Comparison of ENCODE assay signal across 1 cellular context in the genomic region with DNA sequence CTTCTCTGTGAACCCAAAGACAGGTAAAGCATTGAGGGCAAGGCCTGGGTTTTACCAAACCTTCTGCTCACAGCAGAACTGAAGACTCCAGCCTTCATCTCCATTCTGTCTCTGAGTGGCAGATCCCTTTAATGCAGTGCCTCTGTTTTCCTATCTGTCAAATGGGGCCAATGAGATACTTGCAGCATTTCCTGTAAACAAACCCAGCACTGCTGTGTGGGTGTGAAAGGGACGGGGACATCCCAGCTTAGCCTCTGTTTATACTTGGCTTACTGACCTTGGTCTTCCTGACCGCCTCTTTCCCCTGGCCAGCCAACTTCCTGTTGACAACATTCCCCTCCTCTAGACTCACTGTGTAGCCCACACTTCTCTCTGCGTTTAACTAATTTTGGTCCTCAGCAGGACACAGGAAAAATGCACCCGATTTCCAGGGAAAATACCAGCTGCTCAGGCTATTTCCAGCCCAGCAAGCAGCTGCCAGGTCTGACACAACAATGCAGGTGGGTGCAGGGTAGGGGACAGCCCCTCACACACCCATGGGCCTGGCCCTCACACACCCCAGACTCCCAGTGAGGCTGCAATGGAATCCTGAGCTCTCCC.
TF ChIP-seq lines count a peak whose summit lies in the region.

No MANE protein-coding gene starts in this region.

TF ChIP-seq in HepG2, 621 proteins besides CTCF, POLR2A, EP300 and RAD21 (continued from another document and continues in another):
- TF ChIP-seq, protein P1, sequence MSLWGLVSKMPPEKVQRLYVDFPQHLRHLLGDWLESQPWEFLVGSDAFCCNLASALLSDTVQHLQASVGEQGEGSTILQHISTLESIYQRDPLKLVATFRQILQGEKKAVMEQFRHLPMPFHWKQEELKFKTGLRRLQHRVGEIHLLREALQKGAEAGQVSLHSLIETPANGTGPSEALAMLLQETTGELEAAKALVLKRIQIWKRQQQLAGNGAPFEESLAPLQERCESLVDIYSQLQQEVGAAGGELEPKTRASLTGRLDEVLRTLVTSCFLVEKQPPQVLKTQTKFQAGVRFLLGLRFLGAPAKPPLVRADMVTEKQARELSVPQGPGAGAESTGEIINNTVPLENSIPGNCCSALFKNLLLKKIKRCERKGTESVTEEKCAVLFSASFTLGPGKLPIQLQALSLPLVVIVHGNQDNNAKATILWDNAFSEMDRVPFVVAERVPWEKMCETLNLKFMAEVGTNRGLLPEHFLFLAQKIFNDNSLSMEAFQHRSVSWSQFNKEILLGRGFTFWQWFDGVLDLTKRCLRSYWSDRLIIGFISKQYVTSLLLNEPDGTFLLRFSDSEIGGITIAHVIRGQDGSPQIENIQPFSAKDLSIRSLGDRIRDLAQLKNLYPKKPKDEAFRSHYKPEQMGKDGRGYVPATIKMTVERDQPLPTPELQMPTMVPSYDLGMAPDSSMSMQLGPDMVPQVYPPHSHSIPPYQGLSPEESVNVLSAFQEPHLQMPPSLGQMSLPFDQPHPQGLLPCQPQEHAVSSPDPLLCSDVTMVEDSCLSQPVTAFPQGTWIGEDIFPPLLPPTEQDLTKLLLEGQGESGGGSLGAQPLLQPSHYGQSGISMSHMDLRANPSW (CRISPR knock-in tag; IDR thresholded peaks at IDR 0.05; ENCODE audit: borderline replicate concordance): no peak; the same call in 1 of the 2 replicates
- TF ChIP-seq ZNF317 (CRISPR knock-in tag; IDR thresholded peaks at IDR 0.05): no peak
- TF ChIP-seq, protein P2, sequence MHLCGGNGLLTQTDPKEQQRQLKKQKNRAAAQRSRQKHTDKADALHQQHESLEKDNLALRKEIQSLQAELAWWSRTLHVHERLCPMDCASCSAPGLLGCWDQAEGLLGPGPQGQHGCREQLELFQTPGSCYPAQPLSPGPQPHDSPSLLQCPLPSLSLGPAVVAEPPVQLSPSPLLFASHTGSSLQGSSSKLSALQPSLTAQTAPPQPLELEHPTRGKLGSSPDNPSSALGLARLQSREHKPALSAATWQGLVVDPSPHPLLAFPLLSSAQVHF (CRISPR knock-in tag; IDR thresholded peaks at IDR 0.05): no peak
- 0 out of 2 replicates have a peak, but pooled peaks have one; percentile 58 for TF ChIP-seq ZNF343 (CRISPR knock-in tag; IDR thresholded peaks at IDR 0.05)
- TF ChIP-seq, protein P3, sequence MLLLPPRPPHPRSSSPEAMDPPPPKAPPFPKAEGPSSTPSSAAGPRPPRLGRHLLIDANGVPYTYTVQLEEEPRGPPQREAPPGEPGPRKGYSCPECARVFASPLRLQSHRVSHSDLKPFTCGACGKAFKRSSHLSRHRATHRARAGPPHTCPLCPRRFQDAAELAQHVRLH (CRISPR knock-in tag; IDR thresholded peaks at IDR 0.05; ENCODE audit: borderline replicate concordance, low read depth): peak; percentile 56
- TF ChIP-seq, protein P4, sequence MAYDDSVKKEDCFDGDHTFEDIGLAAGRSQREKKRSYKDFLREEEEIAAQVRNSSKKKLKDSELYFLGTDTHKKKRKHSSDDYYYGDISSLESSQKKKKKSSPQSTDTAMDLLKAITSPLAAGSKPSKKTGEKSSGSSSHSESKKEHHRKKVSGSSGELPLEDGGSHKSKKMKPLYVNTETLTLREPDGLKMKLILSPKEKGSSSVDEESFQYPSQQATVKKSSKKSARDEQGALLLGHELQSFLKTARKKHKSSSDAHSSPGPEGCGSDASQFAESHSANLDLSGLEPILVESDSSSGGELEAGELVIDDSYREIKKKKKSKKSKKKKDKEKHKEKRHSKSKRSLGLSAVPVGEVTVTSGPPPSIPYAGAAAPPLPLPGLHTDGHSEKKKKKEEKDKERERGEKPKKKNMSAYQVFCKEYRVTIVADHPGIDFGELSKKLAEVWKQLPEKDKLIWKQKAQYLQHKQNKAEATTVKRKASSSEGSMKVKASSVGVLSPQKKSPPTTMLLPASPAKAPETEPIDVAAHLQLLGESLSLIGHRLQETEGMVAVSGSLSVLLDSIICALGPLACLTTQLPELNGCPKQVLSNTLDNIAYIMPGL (CRISPR knock-in tag; IDR thresholded peaks at IDR 0.05; ENCODE audit: borderline replicate concordance in 1 of 2, low read depth in 1 of 2): peak; percentile 58 to 68; a peak in 3 of 4 replicates
- peak; percentile 83 for TF ChIP-seq SSRP1 (CRISPR knock-in tag; IDR thresholded peaks at IDR 0.05)
- TF ChIP-seq, protein P5, sequence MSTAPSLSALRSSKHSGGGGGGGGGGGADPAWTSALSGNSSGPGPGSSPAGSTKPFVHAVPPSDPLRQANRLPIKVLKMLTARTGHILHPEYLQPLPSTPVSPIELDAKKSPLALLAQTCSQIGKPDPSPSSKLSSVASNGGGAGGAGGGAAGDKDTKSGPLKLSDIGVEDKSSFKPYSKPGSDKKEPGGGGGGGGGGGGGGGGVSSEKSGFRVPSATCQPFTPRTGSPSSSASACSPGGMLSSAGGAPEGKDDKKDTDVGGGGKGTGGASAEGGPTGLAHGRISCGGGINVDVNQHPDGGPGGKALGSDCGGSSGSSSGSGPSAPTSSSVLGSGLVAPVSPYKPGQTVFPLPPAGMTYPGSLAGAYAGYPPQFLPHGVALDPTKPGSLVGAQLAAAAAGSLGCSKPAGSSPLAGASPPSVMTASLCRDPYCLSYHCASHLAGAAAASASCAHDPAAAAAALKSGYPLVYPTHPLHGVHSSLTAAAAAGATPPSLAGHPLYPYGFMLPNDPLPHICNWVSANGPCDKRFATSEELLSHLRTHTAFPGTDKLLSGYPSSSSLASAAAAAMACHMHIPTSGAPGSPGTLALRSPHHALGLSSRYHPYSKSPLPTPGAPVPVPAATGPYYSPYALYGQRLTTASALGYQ (CRISPR knock-in tag; IDR thresholded peaks at IDR 0.05): peak; percentile 79; the same call in 1 of the 2 replicates
- TF ChIP-seq ZSCAN31 (CRISPR knock-in tag; IDR thresholded peaks at IDR 0.05; ENCODE audit: low read depth): 0 out of 2 replicates have a peak, but pooled peaks have one; percentile 59
- TF ChIP-seq, protein P6, sequence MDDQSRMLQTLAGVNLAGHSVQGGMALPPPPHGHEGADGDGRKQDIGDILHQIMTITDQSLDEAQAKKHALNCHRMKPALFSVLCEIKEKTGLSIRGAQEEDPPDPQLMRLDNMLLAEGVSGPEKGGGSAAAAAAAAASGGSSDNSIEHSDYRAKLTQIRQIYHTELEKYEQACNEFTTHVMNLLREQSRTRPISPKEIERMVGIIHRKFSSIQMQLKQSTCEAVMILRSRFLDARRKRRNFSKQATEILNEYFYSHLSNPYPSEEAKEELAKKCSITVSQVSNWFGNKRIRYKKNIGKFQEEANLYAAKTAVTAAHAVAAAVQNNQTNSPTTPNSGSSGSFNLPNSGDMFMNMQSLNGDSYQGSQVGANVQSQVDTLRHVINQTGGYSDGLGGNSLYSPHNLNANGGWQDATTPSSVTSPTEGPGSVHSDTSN (CRISPR knock-in tag; IDR thresholded peaks at IDR 0.05; ENCODE audit: borderline replicate concordance): no peak
- TF ChIP-seq HMG20B (CRISPR knock-in tag; conservative IDR thresholded peaks at IDR 0.05): no peak
- TF ChIP-seq ZNF256 (CRISPR knock-in tag; conservative IDR thresholded peaks at IDR 0.05): no peak; the same call in 1 of the 2 replicates
- peak; percentile 54 for TF ChIP-seq PHF8 (CRISPR knock-in tag; IDR thresholded peaks at IDR 0.05)
- TF ChIP-seq NONO (IDR thresholded peaks at IDR 0.05): no peak
- TF ChIP-seq NONO (CRISPR knock-in tag; conservative IDR thresholded peaks at IDR 0.05): peak; percentile 50; the same call in 1 of the 2 replicates
- peak; percentile 62; the same call in 1 of the 2 replicates for TF ChIP-seq ZMYM4 (CRISPR knock-in tag; IDR thresholded peaks at IDR 0.05)
- TF ChIP-seq, protein P7, sequence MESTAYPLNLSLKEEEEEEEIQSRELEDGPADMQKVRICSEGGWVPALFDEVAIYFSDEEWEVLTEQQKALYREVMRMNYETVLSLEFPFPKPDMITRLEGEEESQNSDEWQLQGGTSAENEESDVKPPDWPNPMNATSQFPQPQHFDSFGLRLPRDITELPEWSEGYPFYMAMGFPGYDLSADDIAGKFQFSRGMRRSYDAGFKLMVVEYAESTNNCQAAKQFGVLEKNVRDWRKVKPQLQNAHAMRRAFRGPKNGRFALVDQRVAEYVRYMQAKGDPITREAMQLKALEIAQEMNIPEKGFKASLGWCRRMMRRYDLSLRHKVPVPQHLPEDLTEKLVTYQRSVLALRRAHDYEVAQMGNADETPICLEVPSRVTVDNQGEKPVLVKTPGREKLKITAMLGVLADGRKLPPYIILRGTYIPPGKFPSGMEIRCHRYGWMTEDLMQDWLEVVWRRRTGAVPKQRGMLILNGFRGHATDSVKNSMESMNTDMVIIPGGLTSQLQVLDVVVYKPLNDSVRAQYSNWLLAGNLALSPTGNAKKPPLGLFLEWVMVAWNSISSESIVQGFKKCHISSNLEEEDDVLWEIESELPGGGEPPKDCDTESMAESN (CRISPR knock-in tag; conservative IDR thresholded peaks at IDR 0.05): no peak
- TF ChIP-seq, protein P8, sequence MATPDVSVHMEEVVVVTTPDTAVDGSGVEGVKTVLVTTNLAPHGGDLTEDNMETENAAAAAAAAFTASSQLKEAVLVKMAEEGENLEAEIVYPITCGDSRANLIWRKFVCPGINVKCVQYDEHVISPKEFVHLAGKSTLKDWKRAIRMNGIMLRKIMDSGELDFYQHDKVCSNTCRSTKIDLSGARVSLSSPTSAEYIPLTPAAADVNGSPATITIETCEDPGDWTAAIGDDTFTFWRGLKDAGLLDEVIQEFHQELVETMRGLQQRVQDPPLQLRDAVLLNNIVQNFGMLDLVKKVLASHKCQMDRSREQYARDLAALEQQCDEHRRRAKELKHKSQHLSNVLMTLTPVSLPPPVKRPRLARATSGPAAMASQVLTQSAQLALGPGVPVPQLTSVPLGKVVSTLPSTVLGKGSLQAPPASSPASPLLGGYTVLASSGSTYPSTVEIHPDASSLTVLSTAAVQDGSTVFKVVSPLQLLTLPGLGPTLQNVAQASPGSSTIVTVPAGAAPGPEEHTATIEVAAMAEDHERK (CRISPR knock-in tag; IDR thresholded peaks at IDR 0.05; ENCODE audit: low read depth): no peak
- TF ChIP-seq BHLHE40 (IDR thresholded peaks at IDR 0.05; ENCODE audit: low read length): 0 out of 2 replicates have a peak, but pooled peaks have one; percentile 11
- peak; percentile 98 for TF ChIP-seq FOXK1 (CRISPR knock-in tag; IDR thresholded peaks at IDR 0.05; ENCODE audit: borderline replicate concordance, low read depth)
- TF ChIP-seq TCF12 (IDR thresholded peaks at IDR 0.05): no peak
- no peak for TF ChIP-seq TCF12 (CRISPR knock-in tag; IDR thresholded peaks at IDR 0.05)
- TF ChIP-seq ONECUT2 (CRISPR knock-in tag; IDR thresholded peaks at IDR 0.05): no peak
- 0 out of 2 replicates have a peak, but pooled peaks have one; percentile 51 for TF ChIP-seq ZZZ3 (CRISPR knock-in tag; IDR thresholded peaks at IDR 0.05; ENCODE audit: borderline replicate concordance)
- peak; percentile 69; the same call in 1 of the 2 replicates for TF ChIP-seq ZNF441 (CRISPR knock-in tag; IDR thresholded peaks at IDR 0.05; ENCODE audit: borderline replicate concordance)
- TF ChIP-seq TCF7 (IDR thresholded peaks at IDR 0.05; ENCODE audit: low read depth): peak; percentile 41; the same call in 1 of the 2 replicates
- no peak for TF ChIP-seq IRX3 (CRISPR knock-in tag; IDR thresholded peaks at IDR 0.05; ENCODE audit: borderline replicate concordance, low read depth)
- TF ChIP-seq ZNF556 (CRISPR knock-in tag; IDR thresholded peaks at IDR 0.05; ENCODE audit: borderline replicate concordance): peak; percentile 72; the same call in 1 of the 2 replicates
- no peak for TF ChIP-seq SUZ12 (IDR thresholded peaks at IDR 0.05; ENCODE audit: low read depth, low read length)
- peak; percentile 97 for TF ChIP-seq ELF3 (CRISPR knock-in tag; IDR thresholded peaks at IDR 0.05)
- TF ChIP-seq, protein P9, sequence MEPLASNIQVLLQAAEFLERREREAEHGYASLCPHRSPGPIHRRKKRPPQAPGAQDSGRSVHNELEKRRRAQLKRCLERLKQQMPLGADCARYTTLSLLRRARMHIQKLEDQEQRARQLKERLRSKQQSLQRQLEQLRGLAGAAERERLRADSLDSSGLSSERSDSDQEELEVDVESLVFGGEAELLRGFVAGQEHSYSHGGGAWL (CRISPR knock-in tag; IDR thresholded peaks at IDR 0.05): no peak
- peak; percentile 70; the same call in 1 of the 2 replicates for TF ChIP-seq ZNF652 (CRISPR knock-in tag; IDR thresholded peaks at IDR 0.05; ENCODE audit: borderline replicate concordance, low read depth)
- TF ChIP-seq GATAD2A (CRISPR knock-in tag; IDR thresholded peaks at IDR 0.05): peak; percentile 89
- peak; percentile 52; the same call in 1 of the 2 replicates for TF ChIP-seq ZNF724P (CRISPR knock-in tag; IDR thresholded peaks at IDR 0.05; ENCODE audit: borderline replicate concordance)
- peak; percentile 30; the same call in 1 of the 2 replicates for TF ChIP-seq KDM5B (CRISPR knock-in tag; IDR thresholded peaks at IDR 0.05; ENCODE audit: borderline replicate concordance)
- TF ChIP-seq, protein P10, sequence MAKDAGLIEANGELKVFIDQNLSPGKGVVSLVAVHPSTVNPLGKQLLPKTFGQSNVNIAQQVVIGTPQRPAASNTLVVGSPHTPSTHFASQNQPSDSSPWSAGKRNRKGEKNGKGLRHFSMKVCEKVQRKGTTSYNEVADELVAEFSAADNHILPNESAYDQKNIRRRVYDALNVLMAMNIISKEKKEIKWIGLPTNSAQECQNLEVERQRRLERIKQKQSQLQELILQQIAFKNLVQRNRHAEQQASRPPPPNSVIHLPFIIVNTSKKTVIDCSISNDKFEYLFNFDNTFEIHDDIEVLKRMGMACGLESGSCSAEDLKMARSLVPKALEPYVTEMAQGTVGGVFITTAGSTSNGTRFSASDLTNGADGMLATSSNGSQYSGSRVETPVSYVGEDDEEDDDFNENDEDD (CRISPR knock-in tag; IDR thresholded peaks at IDR 0.05; ENCODE audit: borderline replicate concordance): no peak
- peak; percentile 43; the same call in 1 of the 2 replicates for TF ChIP-seq PHF20 (CRISPR knock-in tag; IDR thresholded peaks at IDR 0.05)
- TF ChIP-seq TARDBP (CRISPR knock-in tag; IDR thresholded peaks at IDR 0.05): peak; percentile 29; the same call in 1 of the 2 replicates
- peak; percentile 55; the same call in 1 of the 2 replicates for TF ChIP-seq CCDC6 (CRISPR knock-in tag; IDR thresholded peaks at IDR 0.05)
- peak; percentile 86 for TF ChIP-seq POGZ (CRISPR knock-in tag; IDR thresholded peaks at IDR 0.05)
- TF ChIP-seq SMAD3 (CRISPR knock-in tag; IDR thresholded peaks at IDR 0.05): 0 out of 2 replicates have a peak, but pooled peaks have one; percentile 71
- TF ChIP-seq ZNF253 (CRISPR knock-in tag; IDR thresholded peaks at IDR 0.05; ENCODE audit: borderline replicate concordance): no peak
- TF ChIP-seq KLF12 (CRISPR knock-in tag; IDR thresholded peaks at IDR 0.05; ENCODE audit: borderline replicate concordance): 0 out of 2 replicates have a peak, but pooled peaks have one; percentile 17
- TF ChIP-seq ZKSCAN8 (CRISPR knock-in tag; IDR thresholded peaks at IDR 0.05; ENCODE audit: borderline replicate concordance): peak; percentile 61; the same call in 1 of the 2 replicates
- TF ChIP-seq NR2F2 (IDR thresholded peaks at IDR 0.05; ENCODE audit: borderline replicate concordance, low read depth): peak; percentile 65
- peak; percentile 94 for TF ChIP-seq HDAC1 (CRISPR knock-in tag; IDR thresholded peaks at IDR 0.05)
- TF ChIP-seq, protein P11, sequence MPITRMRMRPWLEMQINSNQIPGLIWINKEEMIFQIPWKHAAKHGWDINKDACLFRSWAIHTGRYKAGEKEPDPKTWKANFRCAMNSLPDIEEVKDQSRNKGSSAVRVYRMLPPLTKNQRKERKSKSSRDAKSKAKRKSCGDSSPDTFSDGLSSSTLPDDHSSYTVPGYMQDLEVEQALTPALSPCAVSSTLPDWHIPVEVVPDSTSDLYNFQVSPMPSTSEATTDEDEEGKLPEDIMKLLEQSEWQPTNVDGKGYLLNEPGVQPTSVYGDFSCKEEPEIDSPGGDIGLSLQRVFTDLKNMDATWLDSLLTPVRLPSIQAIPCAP (CRISPR knock-in tag; IDR thresholded peaks at IDR 0.05; ENCODE audit: low read depth): no peak
- TF ChIP-seq, protein P12, sequence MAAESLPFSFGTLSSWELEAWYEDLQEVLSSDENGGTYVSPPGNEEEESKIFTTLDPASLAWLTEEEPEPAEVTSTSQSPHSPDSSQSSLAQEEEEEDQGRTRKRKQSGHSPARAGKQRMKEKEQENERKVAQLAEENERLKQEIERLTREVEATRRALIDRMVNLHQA (CRISPR knock-in tag; IDR thresholded peaks at IDR 0.05): no peak
- peak; percentile 37; the same call in 1 of the 2 replicates for TF ChIP-seq SMC3 (IDR thresholded peaks at IDR 0.05; ENCODE audit: low read length)
